ENCODE assay signal across 8 cellular contexts in the genomic region with DNA sequence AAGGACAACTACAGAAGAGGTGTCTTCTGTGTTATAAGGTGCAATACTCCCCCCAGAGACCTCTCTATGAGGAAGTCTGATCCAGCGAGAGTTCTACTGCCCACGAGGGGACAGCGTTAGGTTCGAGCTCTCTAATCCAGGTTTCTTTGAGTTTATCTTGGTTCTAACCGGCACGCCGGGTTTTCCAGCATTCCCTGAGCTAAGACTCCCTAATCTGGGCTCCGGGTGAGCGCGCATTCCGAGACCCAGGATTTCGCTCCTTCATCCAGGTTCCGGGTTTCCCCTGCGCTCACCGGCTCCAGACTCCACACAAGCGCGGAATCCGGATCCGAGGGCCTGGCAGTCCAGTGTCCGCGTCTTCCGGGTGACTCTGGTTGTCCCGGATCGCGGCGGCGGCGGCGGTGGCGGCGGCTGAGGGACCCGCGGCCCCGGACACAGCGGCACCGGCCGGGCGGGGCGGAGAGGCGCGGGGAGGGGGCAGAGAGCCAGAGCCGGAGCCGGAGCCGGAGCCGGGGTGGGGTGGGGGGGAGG. TPM values are rescaled to one million over a fixed set of nuclear protein-coding genes. Genes with fewer than 3 reads are reported as not detected.
DNase-seq lines count a peak whose midpoint lies in the region; ATAC-seq and TF ChIP-seq lines count a peak whose summit lies in the region.

A gene with protein sequence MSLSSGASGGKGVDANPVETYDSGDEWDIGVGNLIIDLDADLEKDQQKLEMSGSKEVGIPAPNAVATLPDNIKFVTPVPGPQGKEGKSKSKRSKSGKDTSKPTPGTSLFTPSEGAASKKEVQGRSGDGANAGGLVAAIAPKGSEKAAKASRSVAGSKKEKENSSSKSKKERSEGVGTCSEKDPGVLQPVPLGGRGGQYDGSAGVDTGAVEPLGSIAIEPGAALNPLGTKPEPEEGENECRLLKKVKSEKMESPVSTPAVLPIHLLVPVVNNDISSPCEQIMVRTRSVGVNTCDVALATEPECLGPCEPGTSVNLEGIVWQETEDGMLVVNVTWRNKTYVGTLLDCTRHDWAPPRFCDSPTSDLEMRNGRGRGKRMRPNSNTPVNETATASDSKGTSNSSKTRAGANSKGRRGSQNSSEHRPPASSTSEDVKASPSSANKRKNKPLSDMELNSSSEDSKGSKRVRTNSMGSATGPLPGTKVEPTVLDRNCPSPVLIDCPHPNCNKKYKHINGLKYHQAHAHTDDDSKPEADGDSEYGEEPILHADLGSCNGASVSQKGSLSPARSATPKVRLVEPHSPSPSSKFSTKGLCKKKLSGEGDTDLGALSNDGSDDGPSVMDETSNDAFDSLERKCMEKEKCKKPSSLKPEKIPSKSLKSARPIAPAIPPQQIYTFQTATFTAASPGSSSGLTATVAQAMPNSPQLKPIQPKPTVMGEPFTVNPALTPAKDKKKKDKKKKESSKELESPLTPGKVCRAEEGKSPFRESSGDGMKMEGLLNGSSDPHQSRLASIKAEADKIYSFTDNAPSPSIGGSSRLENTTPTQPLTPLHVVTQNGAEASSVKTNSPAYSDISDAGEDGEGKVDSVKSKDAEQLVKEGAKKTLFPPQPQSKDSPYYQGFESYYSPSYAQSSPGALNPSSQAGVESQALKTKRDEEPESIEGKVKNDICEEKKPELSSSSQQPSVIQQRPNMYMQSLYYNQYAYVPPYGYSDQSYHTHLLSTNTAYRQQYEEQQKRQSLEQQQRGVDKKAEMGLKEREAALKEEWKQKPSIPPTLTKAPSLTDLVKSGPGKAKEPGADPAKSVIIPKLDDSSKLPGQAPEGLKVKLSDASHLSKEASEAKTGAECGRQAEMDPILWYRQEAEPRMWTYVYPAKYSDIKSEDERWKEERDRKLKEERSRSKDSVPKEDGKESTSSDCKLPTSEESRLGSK (N-terminal part only) (plus strand): TSS at position 373 of the 531 bp plus-strand sequence. CDS start 38,842 bp downstream, outside the sequence.

- H3K36me3 Mint-ChIP-seq in WTC11: no peaks in the 10 kb centered on the region

- peak within 1 kb of the TSS; percentile 51 to 67 (median 63) for H3K4me3 ChIP-seq in mammary epithelial cell (replicated peaks in 1 of 3; ENCODE audit: insufficient read depth in 1 of 3, low read depth in 2 of 3, low read length in 3 of 3)
- H3K4me3 ChIP-seq in iPS-20b (ENCODE audit: low read length): peak within 1 kb of the TSS; percentile 94
- peak within 1 kb of the TSS; percentile 75 to 78 (median 76) for H3K4me3 ChIP-seq in skeletal muscle tissue (ENCODE audit: low read length in 3 of 3)

- peaks cover 72% of the 10 kb centered on the region for H3K4me1 Mint-ChIP-seq in WTC11

- BruUV-seq in mammary epithelial cell (replicated peaks; lab: Mats Ljungman, UMichigan): no TSS peak

- H2AFZ ChIP-seq in mammary epithelial cell (ENCODE audit: low read depth, low read length): peak within 1 kb of the TSS; percentile 94

- peak within 1 kb of the TSS; percentile 96 for H3K27ac Mint-ChIP-seq in WTC11

- in situ Hi-C loops in mammary epithelial cell (cut with MboI; ENCODE audit: low sequenced_read_pairs in 2 of 2): no loop called here

- H3K27ac ChIP-seq in mammary epithelial cell (ENCODE audit: insufficient read depth, low read depth, low read length) (peak within 1 kb of the TSS; percentile 39), iPS-20b (ENCODE audit: low read length) (peak within 1 kb of the TSS; percentile 51), skeletal muscle tissue (ENCODE audit: low read depth, low read length) (peak within 1 kb of the TSS; percentile 52)

- CTCF ChIA-PET in WTC11 (lab: Charles Lee) (interaction anchor here (0.6 to 1.1 kb wide), 7 partner anchors 9 to 268 kb away, joined by 3 to 4 read pairs (median 3); no protein-coding TSS in a partner anchor), mammary epithelial cell (lab: Charles Lee; ENCODE audit: low non-redundant PET) (no interaction called here)

- H3K36me3 ChIP-seq in mammary epithelial cell (ENCODE audit: insufficient read depth, low read length) (peaks cover 4% of the 10 kb centered on the region), iPS-20b (ENCODE audit: insufficient read depth, low read depth, low read length) (no peaks in the 10 kb centered on the region), skeletal muscle tissue (ENCODE audit: control insufficient read depth in 3 of 3, insufficient read depth in 3 of 3, low read length in 3 of 3) (peaks cover 0 to 8% (median 0%) of the 10 kb centered on the region in 3 donors)

- no peaks in the 10 kb centered on the region for H3K27me3 Mint-ChIP-seq in WTC11 (ENCODE audit: low read depth)

- peak; percentile 65 for TF ChIP-seq POLR2A in GM10847 (IDR thresholded peaks at IDR 0.05; ENCODE audit: extremely low read depth, insufficient read length)

- no peaks in the 10 kb centered on the region for H3K9me3 ChIP-seq in mammary epithelial cell (replicated peaks; ENCODE audit: insufficient read depth, low read length)
- no peaks in the 10 kb centered on the region for H3K9me3 ChIP-seq in iPS-20b (ENCODE audit: insufficient read depth, low read depth, low read length)
- no peaks in the 10 kb centered on the region for H3K9me3 ChIP-seq in skeletal muscle tissue (ENCODE audit: control insufficient read depth in 3 of 3, low read length in 3 of 3)

- H3K27me3 ChIP-seq in mammary epithelial cell (ENCODE audit: insufficient read depth, low read length) (no peaks in the 10 kb centered on the region), iPS-20b (ENCODE audit: insufficient read depth, low read length) (no peaks in the 10 kb centered on the region), skeletal muscle tissue (ENCODE audit: control insufficient read depth in 3 of 3, insufficient read depth in 3 of 3, low read length in 3 of 3) (no peaks in the 10 kb centered on the region)

- peak; percentile 49 for ATAC-seq in HG02973 (IDR thresholded peaks at IDR 0.05; ENCODE audit: unreplicated experiment)
- peak; percentile 85 for ATAC-seq in WTC11
- ATAC-seq in HG02938 (IDR thresholded peaks at IDR 0.05; ENCODE audit: unreplicated experiment): no peak

- no peaks in the 10 kb centered on the region for H3K9me3 Mint-ChIP-seq in WTC11

- H3K9ac ChIP-seq in mammary epithelial cell (ENCODE audit: insufficient read depth, low read length) (peak within 1 kb of the TSS; percentile 54), iPS-20b (ENCODE audit: low read depth, low read length) (peak within 1 kb of the TSS; percentile 94), skeletal muscle tissue (ENCODE audit: low read depth in 1 of 3, low read length in 3 of 3) (peak within 1 kb of the TSS; percentile 68 to 79 (median 75))

- no peak for TF ChIP-seq CTCF in WTC11 (IDR thresholded peaks at IDR 0.05)
- TF ChIP-seq CTCF in mammary epithelial cell (conservative IDR thresholded peaks at IDR 0.05 in 1 of 2, IDR thresholded peaks at IDR 0.05 in 1 of 2; ENCODE audit: extremely low read depth in 1 of 2, insufficient read depth in 1 of 2, low read depth in 1 of 2, low read length in 2 of 2): no peak

- intact Hi-C loops in mammary epithelial cell (cut with micrococcal nuclease): loop anchor here (1.0 to 2.0 kb wide), 3 partner anchors 16 to 221 kb away; a partner anchor contains a TSS

- dilution Hi-C loops in mammary epithelial cell (cut with HindIII; ENCODE audit: low sequenced_read_pairs): loop anchor here (5.0 kb wide), 1 partner anchor 42 kb away; no protein-coding TSS in a partner anchor

- peak; percentile 81 for DNase-seq in NCI-H2196 (lab: John Stamatoyannopoulos, UW; ENCODE audit: unreplicated experiment)
- DNase-seq in WTC11 (ENCODE audit: low spot score): peak; percentile 99
- DNase-seq in mammary epithelial cell: peak; percentile 94

- no peaks in the 10 kb centered on the region for H4K20me1 ChIP-seq in mammary epithelial cell (ENCODE audit: insufficient read depth, low read length)

- peak within 1 kb of the TSS; percentile 95 for H3K4me3 Mint-ChIP-seq in WTC11

- 0% methylated on average over 6 of the region's 45 CpGs for WGBS in mammary epithelial cell (ENCODE audit: low coverage, missing lambda C conversion rate)

- peaks cover 42% of the 10 kb centered on the region for H3K79me2 ChIP-seq in mammary epithelial cell (ENCODE audit: insufficient read depth, low read length)

- POLR2A ChIA-PET in WTC11 (lab: Charles Lee): interaction anchor here (0.6 to 0.8 kb wide), 3 partner anchors 73 to 354 kb away, joined by 3 to 4 read pairs (median 4); a partner anchor contains a TSS

- peak within 1 kb of the TSS; percentile 79 for H3K4me2 ChIP-seq in mammary epithelial cell (ENCODE audit: insufficient read depth, low read depth, low read length)

- peaks cover 8% of the 10 kb centered on the region for H3K4me1 ChIP-seq in mammary epithelial cell (ENCODE audit: insufficient read depth, low read length)
- peaks cover 35% of the 10 kb centered on the region for H3K4me1 ChIP-seq in iPS-20b (ENCODE audit: insufficient read depth, low read length)
- H3K4me1 ChIP-seq in skeletal muscle tissue (ENCODE audit: control insufficient read depth in 3 of 3, insufficient read depth in 3 of 3, low read length in 3 of 3): peaks cover 34 to 37% (median 34%) of the 10 kb centered on the region in 3 donors

TF ChIP-seq in WTC11, 78 proteins besides CTCF, POLR2A, EP300 and RAD21 (continues in another document):
- TF ChIP-seq RELA (CRISPR knock-in tag; IDR thresholded peaks at IDR 0.05; ENCODE audit: borderline replicate concordance) (no peak), NFATC4 (CRISPR knock-in tag; IDR thresholded peaks at IDR 0.05) (no peak)

RNA-seq across cellular contexts. Expression of the gene that starts here (rescaled TPM):
- 45.9 to 47.4 TPM (median 46.3 TPM) in 3 replicates for total RNA-seq in WTC11 (2021)
- 10 to 100 TPM; 24.3 to 38.1 TPM for total RNA-seq in mammary epithelial cell
- 13.3 TPM for polyA plus RNA-seq in mammary epithelial cell
- polyA minus RNA-seq in mammary epithelial cell: 132 TPM
- 13.6 TPM for total RNA-seq in skeletal muscle tissue
